10 cellular contexts compared by ENCODE assay signal in genomic region chr1:192983349-192983980, GRCh38.
DNase-seq lines count a peak whose midpoint lies in the region; ATAC-seq lines count a peak whose summit lies in the region.
"Had no signal": no experiment of that assay in that cellular context is flagged by ENCODE, and none has a peak within 500 bp of the region (broad histone marks: within the 10 kb centered on the region; RNA-seq: fewer than 3 reads in every experiment).

No MANE protein-coding gene starts in this region.

- no peaks in the 10 kb centered on the region for H3K9me3 Mint-ChIP-seq in T-helper 1 cell treated with Interleukin-12 subunit alpha and Interleukin-12 subunit beta and Interleukin-4 antibody, amounts not matched to agents 30 μg/mL and 1 μg/mL, for 36 hours

- ATAC-seq in GM19324 (IDR thresholded peaks at IDR 0.05; ENCODE audit: low FRiP score, unreplicated experiment) = peak; percentile 88
- ATAC-seq in HG02588 (IDR thresholded peaks at IDR 0.05; ENCODE audit: unreplicated experiment) = peak; percentile 94
- ATAC-seq in left ventricle myocardium superior = no peak
- ATAC-seq in HG03457 (IDR thresholded peaks at IDR 0.05; ENCODE audit: unreplicated experiment) = no peak
- ATAC-seq: psoas muscle had no signal

- H3K27ac Mint-ChIP-seq in T-helper 1 cell treated with Interleukin-12 subunit alpha and Interleukin-12 subunit beta and Interleukin-4 antibody, amounts not matched to agents 30 μg/mL and 1 μg/mL, for 36 hours = peak overlapping the region; percentile 74

- peaks cover 8% of the 10 kb centered on the region for H3K36me3 Mint-ChIP-seq in T-helper 1 cell treated with Interleukin-12 subunit alpha and Interleukin-12 subunit beta and Interleukin-4 antibody, amounts not matched to agents 30 μg/mL and 1 μg/mL, for 36 hours (ENCODE audit: low read depth)

- intact Hi-C loops in left ventricle myocardium superior (cut with micrococcal nuclease) = no loop called here

- H3K4me1 Mint-ChIP-seq in T-helper 1 cell treated with Interleukin-12 subunit alpha and Interleukin-12 subunit beta and Interleukin-4 antibody, amounts not matched to agents 30 μg/mL and 1 μg/mL, for 36 hours (ENCODE audit: low read depth) = peaks cover 20% of the 10 kb centered on the region

- H3K4me3 Mint-ChIP-seq in T-helper 1 cell treated with Interleukin-12 subunit alpha and Interleukin-12 subunit beta and Interleukin-4 antibody, amounts not matched to agents 30 μg/mL and 1 μg/mL, for 36 hours = peak overlapping the region; percentile 32

- DNase-seq in stimulated activated CD4-positive, alpha-beta T cell treated with anti-CD3 and anti-CD28 coated beads, Interleukin-1b, Interleukin-23, amount 100 ng/mL, for 48 hours = peak; percentile 60
- DNase-seq in left ventricle myocardium superior = no peak
- no peak for DNase-seq in GM03348 (ENCODE audit: low spot score)
- DNase-seq: brain microvascular endothelial cell, NCI-H1048, psoas muscle had no signal

- H3K27me3 Mint-ChIP-seq in T-helper 1 cell treated with Interleukin-12 subunit alpha and Interleukin-12 subunit beta and Interleukin-4 antibody, amounts not matched to agents 30 μg/mL and 1 μg/mL, for 36 hours (ENCODE audit: low read depth) = no peaks in the 10 kb centered on the region

Comparison
In these comparisons a context has a peak if more than half of its experiments do, and no peak if none do; other contexts are left out.
1. ATAC-seq: peak in GM19324 (single experiment) and HG02588 (single experiment); none in left ventricle myocardium superior (single experiment) and HG03457 (single experiment).